Comparison of ENCODE assay signal across 6 cellular contexts in genomic region chr19:1251503-1252220, GRCh38. TPM values are rescaled to one million over a fixed set of nuclear protein-coding genes. Genes with fewer than 3 reads are reported as not detected.
DNase-seq lines count a peak whose midpoint lies in the region; ATAC-seq and TF ChIP-seq lines count a peak whose summit lies in the region.

No MANE protein-coding gene starts in this region.

- no peaks in the 10 kb centered on the region for H4K20me1 ChIP-seq in MM.1S (ENCODE audit: insufficient read depth, low read length)

- no peak overlapping the region for H2AFZ ChIP-seq in MM.1S (ENCODE audit: low read length)

- H3K4me2 ChIP-seq in MM.1S (ENCODE audit: low read depth, low read length), result no peak overlapping the region

- DNase-seq in activated gamma-delta T cell treated with Interleukin-2 at 50 U/mL for 16 hours (peak; percentile 61), activated gamma-delta T cell (lab: John Stamatoyannopoulos, UW) (no peak), adrenal gland (peak in 5 of 7 donors; percentile 75 to 85 (median 80)), mucosa of descending colon (peak in 2 of 3 donors; percentile 85 to 92), NCI-H748 (lab: John Stamatoyannopoulos, UW; ENCODE audit: unreplicated experiment) (no peak), MM.1S (no peak)

- H3K27ac ChIP-seq in adrenal gland (peak overlapping the region; percentile 97 to 100 (median 99)), MM.1S (ENCODE audit: low read length) (no peak overlapping the region)

- no peaks in the 10 kb centered on the region for H3K9me3 ChIP-seq in adrenal gland (replicated peaks in 1 of 3)
- H3K9me3 ChIP-seq in mucosa of descending colon, result no peaks in the 10 kb centered on the region
- H3K9me3 ChIP-seq in MM.1S (replicated peaks; ENCODE audit: insufficient read depth, low read length), result no peaks in the 10 kb centered on the region

- H3K4me1 ChIP-seq in adrenal gland (replicated peaks in 1 of 2), result peaks cover 42 to 44% of the 10 kb centered on the region in 2 donors
- H3K4me1 ChIP-seq in mucosa of descending colon (ENCODE audit: low read depth), result peaks cover 56% of the 10 kb centered on the region
- peaks cover 8% of the 10 kb centered on the region for H3K4me1 ChIP-seq in MM.1S (ENCODE audit: low read length)

- no peaks in the 10 kb centered on the region for H3K9me2 ChIP-seq in MM.1S (replicated peaks; ENCODE audit: insufficient read depth, low read length)

- ATAC-seq in mucosa of descending colon, result no peak

- no peak overlapping the region for H3K9ac ChIP-seq in MM.1S (ENCODE audit: low read length)

- H3K4me3 ChIP-seq in adrenal gland, result peak overlapping the region in 3 of 4 donors; percentile 40 to 92 (median 82)
- peak overlapping the region; percentile 56 for H3K4me3 ChIP-seq in mucosa of descending colon
- H3K4me3 ChIP-seq in MM.1S (ENCODE audit: low read length), result no peak overlapping the region

- intact Hi-C loops in adrenal gland (cut with DNase I), result no loop called here
- intact Hi-C loops in mucosa of descending colon (cut with DNase I, micrococcal nuclease), result no loop called here

- peaks cover 14% of the 10 kb centered on the region for H3F3A ChIP-seq in MM.1S (ENCODE audit: insufficient read depth, low read length)

- TF ChIP-seq CTCF in adrenal gland (IDR thresholded peaks at IDR 0.05) (no peak), mucosa of descending colon (IDR thresholded peaks at IDR 0.05) (no peak), MM.1S (IDR thresholded peaks at IDR 0.05; ENCODE audit: low read length) (no peak)

- peak; percentile 1 to 22 for TF ChIP-seq POLR2A in adrenal gland (IDR thresholded peaks at IDR 0.05)

- WGBS in adrenal gland, 4 donors, result 0 to 1% (median 1%) methylated on average over 11 to 31 of the region's 31 CpGs

- peaks cover 30% of the 10 kb centered on the region for H3K79me2 ChIP-seq in MM.1S (ENCODE audit: low read length)

- H3K36me3 ChIP-seq in adrenal gland (replicated peaks in 1 of 2) (peaks cover 0 to 43% of the 10 kb centered on the region in 2 donors), mucosa of descending colon (ENCODE audit: low read depth) (peaks cover 9% of the 10 kb centered on the region), MM.1S (replicated peaks; ENCODE audit: insufficient read depth, low read length) (peaks cover 12% of the 10 kb centered on the region; the same call in 1 of the 2 replicates)

- no peaks in the 10 kb centered on the region for H3K27me3 ChIP-seq in adrenal gland
- H3K27me3 ChIP-seq in MM.1S (replicated peaks; ENCODE audit: insufficient read depth, low read length), result no peaks in the 10 kb centered on the region

RNA-seq across cellular contexts. Expression of gene MIDN, which starts 3.3 kb away (rescaled TPM):
- total RNA-seq in adrenal gland, result 100 to 1,000 TPM in 5 of 8 donors, 10 to 100 TPM in 3; 20.0 to 189 (median 113) TPM
- polyA plus RNA-seq in adrenal gland, result 10 to 100 TPM; 15.5 to 73.0 (median 46.8) TPM
- total RNA-seq in mucosa of descending colon, result 100 to 1,000 TPM; 136 to 251 (median 213) TPM

RNA-seq across cellular contexts. Expression of gene ATP5F1D, which starts 10.1 kb away (rescaled TPM):
- total RNA-seq in adrenal gland, result 100 to 1,000 TPM in 7 of 8 donors, 10 to 100 TPM in 1; 80.2 to 435 (median 229) TPM
- polyA plus RNA-seq in adrenal gland, result 1,000 to 10,000 TPM in 1 of 3 donors, 100 to 1,000 TPM in 1, 10 to 100 TPM in 1; 15.6 to 1,534 (median 925) TPM
- total RNA-seq in mucosa of descending colon, result 100 to 1,000 TPM; 302 to 391 (median 378) TPM

RNA-seq across cellular contexts. Expression of gene CBARP, which starts 13.9 kb away (rescaled TPM):
- total RNA-seq in adrenal gland, result 1 to 10 TPM in 6 of 8 donors, not detected in 2; 1.0 to 5.0 (median 1.8) TPM
- polyA plus RNA-seq in adrenal gland, result 1 to 10 TPM in 2 of 3 donors, under 1 TPM in 1; 0.09 to 9.3 (median 2.2) TPM
- 1 to 10 TPM in 1 of 3 donors, under 1 TPM in 2; 0.29 to 1.2 (median 0.39) TPM for total RNA-seq in mucosa of descending colon

RNA-seq across cellular contexts. Expression of gene CIRBP, which starts 17.5 kb away (rescaled TPM):
- 1,000 to 10,000 TPM in 1 of 8 donors, 100 to 1,000 TPM in 7; 317 to 1,164 (median 685) TPM for total RNA-seq in adrenal gland
- 100 to 1,000 TPM; 360 to 990 (median 737) TPM for polyA plus RNA-seq in adrenal gland
- total RNA-seq in mucosa of descending colon, result 100 to 1,000 TPM; 281 to 507 (median 300) TPM

RNA-seq across cellular contexts. Expression of gene FAM174C, which starts 23.7 kb away (rescaled TPM):
- total RNA-seq in adrenal gland, result 100 to 1,000 TPM in 3 of 8 donors, 10 to 100 TPM in 5; 67.4 to 279 (median 86.5) TPM
- polyA plus RNA-seq in adrenal gland, result 100 to 1,000 TPM in 2 of 3 donors, 1 to 10 TPM in 1; 3.8 to 139 (median 123) TPM
- 10 to 100 TPM; 34.2 to 40.1 (median 39.8) TPM for total RNA-seq in mucosa of descending colon

Comparison
In these comparisons a context has a peak if more than half of its experiments do, and no peak if none do; other contexts are left out.
1. DNase-seq: peak in activated gamma-delta T cell treated with Interleukin-2 at 50 U/mL for 16 hours (single experiment), adrenal gland (5 of 7) and mucosa of descending colon (2 of 3); none in activated gamma-delta T cell (single experiment), NCI-H748 (single experiment) and MM.1S (single experiment).